1 cellular context compared by ENCODE assay signal in genomic region chr1:111746614-111746999, GRCh38.
TF ChIP-seq lines count a peak whose summit lies in the region.

No MANE protein-coding gene starts in this region.

TF ChIP-seq in HCT116, 20 proteins besides CTCF, POLR2A, EP300 and RAD21 (continued from another document):
- no peak for TF ChIP-seq EZH2 (IDR thresholded peaks at IDR 0.05)
- TF ChIP-seq SP1 (IDR thresholded peaks at IDR 0.05; ENCODE audit: low read depth) = no peak
- no peak for TF ChIP-seq ZNF274 (IDR thresholded peaks at IDR 0.05; ENCODE audit: low read depth, low read length)
- TF ChIP-seq SIN3A (IDR thresholded peaks at IDR 0.05; ENCODE audit: low read depth) = no peak
- no peak for TF ChIP-seq CBX3 (IDR thresholded peaks at IDR 0.05; ENCODE audit: low read depth)
- no peak for TF ChIP-seq ZFX (IDR thresholded peaks at IDR 0.05)
- TF ChIP-seq FOSL1 (IDR thresholded peaks at IDR 0.05; ENCODE audit: low read depth) = no peak
- TF ChIP-seq CEBPB (IDR thresholded peaks at IDR 0.05; ENCODE audit: low read depth) = no peak
- no peak for TF ChIP-seq SRF (IDR thresholded peaks at IDR 0.05; ENCODE audit: low read depth)
